8 cellular contexts compared by ENCODE assay signal in the genomic region with DNA sequence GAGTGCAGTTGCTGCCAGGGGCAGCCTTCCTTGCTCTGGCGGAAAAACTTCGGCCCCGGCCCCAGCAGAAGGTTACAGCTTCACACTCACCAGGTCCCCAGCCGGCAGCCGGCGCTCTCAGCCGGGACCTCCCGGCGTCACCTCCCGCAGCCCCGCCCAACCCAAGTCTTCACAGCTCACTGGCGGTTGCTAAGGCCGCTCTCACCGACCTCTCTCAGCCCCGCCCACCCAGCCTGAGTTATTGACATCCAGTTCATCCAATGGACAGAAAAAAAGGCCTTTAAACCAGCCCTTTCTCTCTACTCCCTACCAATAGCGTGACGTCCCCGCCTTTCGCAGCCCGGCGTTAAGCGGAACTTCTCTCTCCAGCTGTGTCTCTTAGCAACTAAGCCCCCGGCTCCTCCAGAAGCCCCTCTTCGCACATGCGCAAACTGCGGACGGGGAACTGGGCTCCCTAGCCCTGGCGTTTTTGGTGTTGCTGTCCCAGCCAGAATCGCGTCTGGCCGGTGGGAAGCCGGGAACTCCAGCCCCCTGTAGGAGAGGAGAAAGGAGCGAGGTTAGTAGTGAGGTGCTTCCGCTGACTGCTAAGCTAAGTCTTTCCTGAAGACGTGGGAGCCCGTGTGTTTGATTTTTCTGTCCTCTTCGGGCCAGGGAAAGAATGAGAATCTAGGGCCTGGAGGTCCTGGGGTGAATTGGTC. TPM values are rescaled to one million over a fixed set of nuclear protein-coding genes. Genes with fewer than 3 reads are reported as not detected.
DNase-seq lines count a peak whose midpoint lies in the region; ATAC-seq and TF ChIP-seq lines count a peak whose summit lies in the region.

A gene (plus strand): TSS at position 376 of the 698 bp plus-strand sequence. CDS start 9,189 bp downstream, outside the sequence.

- H3K27me3 Mint-ChIP-seq in activated T-cell treated with anti-CD3 and anti-CD28 coated beads, Interleukin-2, amount 50 U/mL, for 4 hours (ENCODE audit: low read depth) = no peaks in the 10 kb centered on the region

- peak within 1 kb of the TSS; percentile 77 to 88 for H3K9ac ChIP-seq in mucosa of rectum (ENCODE audit: low read depth in 1 of 2, low read length in 2 of 2)

- CTCF ChIA-PET in PC-9 (lab: Charles Lee) = interaction anchor here (1.2 to 1.9 kb wide), 2 partner anchors 16 to 182 kb away, joined by 7 to 10 read pairs; no protein-coding TSS in a partner anchor

- peak; percentile 82 for DNase-seq in DMS79 (lab: John Stamatoyannopoulos, UW)
- peak; percentile 98 for DNase-seq in KG1 (lab: John Stamatoyannopoulos, UW)
- DNase-seq in PC-9 = peak; percentile 99
- peak; percentile 98 for DNase-seq in activated T-cell treated with anti-CD3 and anti-CD28 coated beads, Interleukin-2, amount 50 U/mL, for 4 hours
- DNase-seq in stimulated activated CD8-positive, alpha-beta memory T cell treated with anti-CD3 and anti-CD28 coated beads, Interleukin-4, amount 100 ng/mL, for 4 hours (ENCODE audit: low read depth in 2 of 2, low spot score in 1 of 2) = peak; percentile 97 to 99

- H3K4me3 Mint-ChIP-seq in activated T-cell treated with anti-CD3 and anti-CD28 coated beads, Interleukin-2, amount 50 U/mL, for 4 hours = peak within 1 kb of the TSS; percentile 98

- H3K4me2 ChIP-seq in PC-9 = peak within 1 kb of the TSS; percentile 94

- WGBS in esophagus, 2 donors = 0% methylated on average over 35 to 37 of the region's 37 CpGs

- peaks cover 4% of the 10 kb centered on the region; the same call in 1 of the 2 replicates for H3F3A ChIP-seq in PC-9 (ENCODE audit: insufficient read depth, low read depth)

- H2AFZ ChIP-seq in PC-9 = peak within 1 kb of the TSS; percentile 85

- no peak; the same call in 1 of the 2 replicates for TF ChIP-seq CTCF in PC-9 (conservative IDR thresholded peaks at IDR 0.05)

- intact Hi-C loops in PC-9 (cut with micrococcal nuclease; ENCODE audit: unreplicated experiment) = loop anchor here (2.0 to 10.0 kb wide), 2 partner anchors 190 to 1382 kb away; a partner anchor contains a TSS

- H3K9me3 ChIP-seq in PC-9 (ENCODE audit: insufficient read depth, low read depth) (no peaks in the 10 kb centered on the region), esophagus (ENCODE audit: control insufficient read depth in 2 of 2, insufficient read depth in 1 of 2, low read depth in 1 of 2, low read length in 1 of 2) (no peaks in the 10 kb centered on the region), mucosa of rectum (ENCODE audit: control insufficient read depth in 2 of 2, low read length in 2 of 2) (no peaks in the 10 kb centered on the region)

- ATAC-seq in GM21737 (IDR thresholded peaks at IDR 0.05; ENCODE audit: unreplicated experiment) = peak; percentile 99
- ATAC-seq in activated T-cell treated with anti-CD3 and anti-CD28 coated beads, Interleukin-2, amount 50 U/mL, for 4 hours = peak; percentile 99 to 100

- no peaks in the 10 kb centered on the region for H3K79me2 ChIP-seq in PC-9 (ENCODE audit: low read depth)

- POLR2A ChIA-PET in PC-9 (lab: Charles Lee; ENCODE audit: unreplicated experiment) = interaction anchor here (0.6 kb wide), 1 partner anchor 1563 kb away, joined by 3 read pairs; no protein-coding TSS in a partner anchor

- H4K20me1 ChIP-seq in PC-9 (ENCODE audit: insufficient read depth) = no peaks in the 10 kb centered on the region

- H3K27ac ChIP-seq in PC-9 (peak within 1 kb of the TSS; percentile 47), esophagus (ENCODE audit: low read depth in 2 of 2, low read length in 1 of 2) (peak within 1 kb of the TSS; percentile 86 to 87), mucosa of rectum (ENCODE audit: low read depth in 2 of 2, low read length in 2 of 2) (peak within 1 kb of the TSS; percentile 93 to 94)

- H3K36me3 ChIP-seq in PC-9 (ENCODE audit: low read depth) (no peaks in the 10 kb centered on the region), esophagus (ENCODE audit: control insufficient read depth in 2 of 2, insufficient read depth in 2 of 2, low read length in 1 of 2) (no peaks in the 10 kb centered on the region), mucosa of rectum (ENCODE audit: control insufficient read depth in 2 of 2, insufficient read depth in 2 of 2, low read length in 2 of 2) (no peaks in the 10 kb centered on the region)

- H3K4me3 ChIP-seq in PC-9 (peak within 1 kb of the TSS; percentile 62), esophagus (ENCODE audit: low read depth in 1 of 2, low read length in 2 of 2) (peak within 1 kb of the TSS; percentile 76 to 85), mucosa of rectum (ENCODE audit: low read length in 2 of 2) (peak within 1 kb of the TSS; percentile 95 to 98)

- H3K4me1 ChIP-seq in PC-9 (replicated peaks; ENCODE audit: insufficient read depth) (peaks cover 19% of the 10 kb centered on the region), esophagus (ENCODE audit: control insufficient read depth in 2 of 2, insufficient read depth in 2 of 2, low read length in 1 of 2) (no peaks in the 10 kb centered on the region), mucosa of rectum (ENCODE audit: control insufficient read depth in 2 of 2, insufficient read depth in 2 of 2, low read length in 2 of 2) (peaks cover 5 to 8% of the 10 kb centered on the region in 2 donors)

- BruUV-seq in PC-9 (replicated peaks; lab: Mats Ljungman, UMichigan) = TSS peak; percentile 58

- no peaks in the 10 kb centered on the region for H3K27me3 ChIP-seq in PC-9 (ENCODE audit: insufficient read depth, low read depth)
- H3K27me3 ChIP-seq in esophagus (ENCODE audit: control insufficient read depth in 1 of 2, insufficient read depth in 2 of 2, low read length in 2 of 2) = no peaks in the 10 kb centered on the region
- no peaks in the 10 kb centered on the region for H3K27me3 ChIP-seq in mucosa of rectum (ENCODE audit: control insufficient read depth in 2 of 2, insufficient read depth in 2 of 2, low read length in 2 of 2)

- no peaks in the 10 kb centered on the region for H3K9me3 Mint-ChIP-seq in activated T-cell treated with anti-CD3 and anti-CD28 coated beads, Interleukin-2, amount 50 U/mL, for 4 hours

- no peaks in the 10 kb centered on the region for H3K9me2 ChIP-seq in PC-9 (ENCODE audit: insufficient read depth)

- H3K4me1 Mint-ChIP-seq in activated T-cell treated with anti-CD3 and anti-CD28 coated beads, Interleukin-2, amount 50 U/mL, for 4 hours (ENCODE audit: low read depth) = peaks cover 28% of the 10 kb centered on the region

- H3K36me3 Mint-ChIP-seq in activated T-cell treated with anti-CD3 and anti-CD28 coated beads, Interleukin-2, amount 50 U/mL, for 4 hours (ENCODE audit: insufficient read depth) = peaks cover 7% of the 10 kb centered on the region

RNA-seq across cellular contexts. Expression of the gene that starts here (rescaled TPM):
- total RNA-seq in PC-9 (2021) = 2.9 and 4.9 TPM in 2 replicates
- total RNA-seq in activated T-cell treated with anti-CD3 and anti-CD28 coated beads, Interleukin-2, amount 50 U/mL, for 4 hours = 1 to 10 TPM; 1.2 to 1.3 (median 1.2) TPM
- polyA plus RNA-seq in esophagus = under 1 TPM; 0.45 to 0.76 TPM

Comparison
In these comparisons a context has a peak if more than half of its experiments do, and no peak if none do; other contexts are left out.
1. Peak in every context shown above with its lines: DNase-seq, ATAC-seq, H3K4me3 ChIP-seq and H3K27ac ChIP-seq.